22 cellular contexts compared by ENCODE assay signal in the genomic region with DNA sequence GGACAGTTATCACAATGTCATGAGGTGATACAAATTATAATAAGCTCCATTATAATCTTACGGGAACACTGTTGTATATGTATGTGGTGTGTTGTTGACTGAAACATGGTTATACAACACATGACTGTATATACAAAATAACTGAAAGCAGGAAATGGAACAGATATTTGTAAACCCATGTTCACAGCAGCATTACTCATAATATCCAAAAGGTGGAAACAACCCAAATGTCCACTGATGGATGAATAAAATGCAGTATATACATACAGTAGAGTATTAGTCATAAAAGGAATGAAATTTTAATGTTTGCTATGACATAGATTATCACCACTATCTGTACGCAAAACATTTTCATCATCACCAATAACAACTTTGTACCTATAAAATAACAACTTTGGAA.
DNase-seq lines count a peak whose midpoint lies in the region; ATAC-seq and TF ChIP-seq lines count a peak whose summit lies in the region.
"Had no signal": no experiment of that assay in that cellular context is flagged by ENCODE, and none has a peak within 500 bp of the region (broad histone marks: within the 10 kb centered on the region; RNA-seq: fewer than 3 reads in every experiment).

No MANE protein-coding gene starts in this region.

- H3K4me1 ChIP-seq in breast epithelium (no peaks in the 10 kb centered on the region), endodermal cell (ENCODE audit: control insufficient read depth, insufficient read depth, low read length) (no peaks in the 10 kb centered on the region), psoas muscle (peaks cover 10% of the 10 kb centered on the region)

- ATAC-seq in activated T-helper 17 cell treated with anti-CD3 and anti-CD28 coated beads, Interleukin-2, amount 50 U/mL, for 72 hours (replicated peaks), result peak; percentile 23
- ATAC-seq in psoas muscle, result no peak
- ATAC-seq in GM18519 (IDR thresholded peaks at IDR 0.05; ENCODE audit: low FRiP score, unreplicated experiment), result no peak
- ATAC-seq: Panc1 had no signal

- H3K36me3 ChIP-seq in breast epithelium, result no peaks in the 10 kb centered on the region
- peaks cover 63% of the 10 kb centered on the region for H3K36me3 ChIP-seq in endodermal cell (ENCODE audit: control insufficient read depth, insufficient read depth, low read length)
- peaks cover 6 to 40% of the 10 kb centered on the region in 2 donors for H3K36me3 ChIP-seq in psoas muscle (ENCODE audit: insufficient read depth in 1 of 2, low read depth in 1 of 2)

- intact Hi-C loops in MCF 10A (cut with micrococcal nuclease), result no loop called here
- intact Hi-C loops in breast epithelium (cut with DNase I; ENCODE audit: low total_unique reads), result no loop called here
- intact Hi-C loops in psoas muscle (cut with DNase I), result no loop called here

- TF ChIP-seq CTCF in MCF 10A (IDR thresholded peaks at IDR 0.05; ENCODE audit: unreplicated experiment) (no peak), breast epithelium (IDR thresholded peaks at IDR 0.05) (no peak), endodermal cell (conservative IDR thresholded peaks at IDR 0.05) (no peak), psoas muscle (IDR thresholded peaks at IDR 0.05) (no peak)

- no peak overlapping the region for H3K9ac ChIP-seq in endodermal cell (ENCODE audit: extremely low read depth, low read length, poor library complexity, severe bottlenecking)
- H3K9ac ChIP-seq: SK-N-SH had no signal

- H3K4me3 ChIP-seq in breast epithelium (no peak overlapping the region), endodermal cell (ENCODE audit: low read length) (no peak overlapping the region), psoas muscle (no peak overlapping the region)

- H3K4me3 Mint-ChIP-seq in MCF 10A (ENCODE audit: unreplicated experiment) (no peak overlapping the region), endodermal cell (no peak overlapping the region)
- no peak overlapping the region for H3K4me3 Mint-ChIP-seq in activated T-helper 17 cell treated with anti-CD3 and anti-CD28 coated beads, Interleukin-2, amount 50 U/mL, for 72 hours
- H3K4me3 Mint-ChIP-seq: B cell, HFFc6 had no signal

- H3K9me3 ChIP-seq in breast epithelium (no peaks in the 10 kb centered on the region), endodermal cell (ENCODE audit: control insufficient read depth, low read length) (peaks cover 13% of the 10 kb centered on the region), psoas muscle (no peaks in the 10 kb centered on the region)
- H3K9me3 ChIP-seq: SK-N-SH had no signal

- no peaks in the 10 kb centered on the region for H3K27me3 ChIP-seq in breast epithelium
- H3K27me3 ChIP-seq in endodermal cell (ENCODE audit: control insufficient read depth, insufficient read depth, low read length, poor library complexity, severe bottlenecking), result no peaks in the 10 kb centered on the region
- H3K27me3 ChIP-seq in psoas muscle (ENCODE audit: insufficient read depth in 3 of 3, low read length in 2 of 3), result no peaks in the 10 kb centered on the region

- 100% methylated on average over 1 of the region's 2 CpGs; no CpG with 5 or more reads in 1 of the 2 experiments for WGBS in endodermal cell (ENCODE audit: insufficient coverage in 1 of 2, insufficient read length in 1 of 2), 2 experiments
- WGBS in psoas muscle, 3 donors, result 96 to 98% (median 96%) methylated on average over 2 of the region's 2 CpGs

- TF ChIP-seq POLR2A in breast epithelium (IDR thresholded peaks at IDR 0.05), result no peak

- BruUV-seq in MCF 10A (replicated peaks; lab: Mats Ljungman, UMichigan), result no TSS peak

- CTCF ChIA-PET in MCF 10A (lab: Yijun Ruan, JAX), result interaction anchor here (0.5 kb wide), 1 partner anchor 10 kb away, joined by 3 read pairs; no protein-coding TSS in a partner anchor

- no peak for DNase-seq in MCF 10A (ENCODE audit: unreplicated experiment)
- no peak for DNase-seq in breast epithelium (ENCODE audit: low spot score in 2 of 2)
- DNase-seq in HS-5 (ENCODE audit: low read depth), result peak; percentile 18
- no peak for DNase-seq in endodermal cell
- no peak for DNase-seq in psoas muscle
- DNase-seq: EL; H7; HFFc6; NCI-H1694; NCI-H2081; NCI-H2171; NCI-H345; NCI-H524; NCI-H774; NK-92 treated with Interleukin-12 subunit alpha and Interleukin-12 subunit beta, amount 100 ng/mL, for 24 hours; SIG-M5; SK-N-SH had no signal

- no peak overlapping the region for H3K27ac ChIP-seq in breast epithelium
- no peak overlapping the region for H3K27ac ChIP-seq in endodermal cell (ENCODE audit: low read depth, low read length)
- no peak overlapping the region for H3K27ac ChIP-seq in psoas muscle
- H3K27ac ChIP-seq: HL-60 had no signal

- H3K36me3 Mint-ChIP-seq in MCF 10A (ENCODE audit: insufficient read depth, unreplicated experiment) (peaks cover 56% of the 10 kb centered on the region), endodermal cell (ENCODE audit: low read depth) (peaks cover 57% of the 10 kb centered on the region)
- peaks cover 91% of the 10 kb centered on the region for H3K36me3 Mint-ChIP-seq in activated T-helper 17 cell treated with anti-CD3 and anti-CD28 coated beads, Interleukin-2, amount 50 U/mL, for 72 hours (ENCODE audit: low read depth)

- H3K4me1 Mint-ChIP-seq in MCF 10A (ENCODE audit: insufficient read depth, unreplicated experiment), result no peaks in the 10 kb centered on the region
- peaks cover 20% of the 10 kb centered on the region for H3K4me1 Mint-ChIP-seq in activated T-helper 17 cell treated with anti-CD3 and anti-CD28 coated beads, Interleukin-2, amount 50 U/mL, for 72 hours
- no peaks in the 10 kb centered on the region for H3K4me1 Mint-ChIP-seq in endodermal cell

- H3K27ac Mint-ChIP-seq in MCF 10A (ENCODE audit: low read depth, unreplicated experiment) (peak overlapping the region; percentile 10), endodermal cell (no peak overlapping the region)
- no peak overlapping the region for H3K27ac Mint-ChIP-seq in activated T-helper 17 cell treated with anti-CD3 and anti-CD28 coated beads, Interleukin-2, amount 50 U/mL, for 72 hours
- H3K27ac Mint-ChIP-seq: B cell, HFFc6 had no signal

- H3K27me3 Mint-ChIP-seq in MCF 10A (ENCODE audit: insufficient read depth, unreplicated experiment) (no peaks in the 10 kb centered on the region), endodermal cell (ENCODE audit: insufficient read depth) (no peaks in the 10 kb centered on the region)
- no peaks in the 10 kb centered on the region for H3K27me3 Mint-ChIP-seq in activated T-helper 17 cell treated with anti-CD3 and anti-CD28 coated beads, Interleukin-2, amount 50 U/mL, for 72 hours
- H3K27me3 Mint-ChIP-seq: B cell had no signal

- peaks cover 7% of the 10 kb centered on the region for H3K9me3 Mint-ChIP-seq in MCF 10A (ENCODE audit: unreplicated experiment)
- no peaks in the 10 kb centered on the region for H3K9me3 Mint-ChIP-seq in activated T-helper 17 cell treated with anti-CD3 and anti-CD28 coated beads, Interleukin-2, amount 50 U/mL, for 72 hours
- H3K9me3 Mint-ChIP-seq in endodermal cell, result no peaks in the 10 kb centered on the region
- H3K9me3 Mint-ChIP-seq: HFFc6 had no signal

- POLR2A ChIA-PET in MCF 10A (lab: Yijun Ruan, JAX), result interaction anchor here (0.6 to 0.9 kb wide), 2 partner anchors 10 to 82 kb away, joined by 3 read pairs; no protein-coding TSS in a partner anchor
